ENCODE assay signal across 8 cellular contexts in the genomic region with DNA sequence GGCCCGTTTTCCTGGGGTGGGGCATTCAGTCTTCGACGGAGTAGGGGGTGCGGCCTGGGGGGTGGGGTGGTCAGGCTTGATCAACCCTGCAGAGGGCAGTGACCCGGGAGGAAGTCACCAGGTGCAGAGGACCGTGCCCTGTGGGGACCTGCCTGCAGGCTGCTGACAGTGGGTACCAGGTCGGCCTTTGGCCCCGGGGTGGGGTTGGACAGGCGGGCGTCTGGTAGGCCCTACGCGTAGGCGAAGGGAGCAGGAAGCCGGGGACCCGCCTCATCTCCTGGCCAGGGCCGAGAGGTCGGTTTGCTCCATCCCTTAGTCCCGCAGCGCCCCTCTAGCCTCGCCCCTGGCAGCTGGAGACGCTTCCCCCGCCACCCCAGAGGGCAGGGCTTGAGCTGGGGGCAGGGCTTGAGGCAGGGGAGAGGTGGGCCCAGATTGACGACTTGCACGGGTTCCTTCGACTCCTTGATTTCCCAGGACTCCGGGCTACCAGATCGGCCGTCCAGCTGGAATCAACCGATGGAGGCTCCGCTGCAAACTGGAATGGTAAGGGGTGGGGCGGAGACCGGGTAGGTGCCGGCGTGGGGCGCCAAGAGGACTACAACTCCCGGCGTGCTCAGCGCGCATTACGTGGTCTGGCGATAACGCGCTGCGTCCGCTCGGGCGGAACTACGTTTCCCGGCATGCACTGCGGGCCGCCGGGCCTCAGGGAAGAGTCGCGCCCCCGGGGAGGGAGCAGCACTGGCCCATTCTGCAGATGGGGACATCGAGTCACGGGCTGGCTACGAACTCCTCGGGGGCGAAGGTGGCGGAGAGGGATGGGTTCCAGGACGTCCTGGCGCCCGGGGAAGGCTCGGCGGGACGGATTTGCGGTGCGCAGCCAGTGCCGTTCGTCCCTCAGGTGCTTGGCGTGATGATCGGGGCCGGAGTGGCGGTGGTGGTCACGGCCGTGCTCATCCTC. TPM values are rescaled to one million over a fixed set of nuclear protein-coding genes. Genes with fewer than 3 reads are reported as not detected.
DNase-seq lines count a peak whose midpoint lies in the region; ATAC-seq and TF ChIP-seq lines count a peak whose summit lies in the region.

Gene PNPLA6, plus strand, starts transcription at position 683 of the 958 bp plus-strand sequence. Its CDS starts 72 bp downstream, at position 755.

- H3K9me3 Mint-ChIP-seq in HFFc6 = no peaks in the 10 kb centered on the region

- H3K27ac Mint-ChIP-seq in HFFc6 = peak within 1 kb of the TSS; percentile 97

- H3K4me1 Mint-ChIP-seq in HFFc6 (ENCODE audit: low read depth) = peaks cover 19% of the 10 kb centered on the region

- peaks cover 3% of the 10 kb centered on the region for H3K27me3 Mint-ChIP-seq in HFFc6 (ENCODE audit: insufficient read depth)

- ATAC-seq in SK-N-SH treated with all-trans-retinoic acid at 6 μM for 48 hours (peak; percentile 82), omental fat pad (ENCODE audit: low FRiP score) (peak; percentile 81)

- no peak for TF ChIP-seq CTCF in HFFc6 (IDR thresholded peaks at IDR 0.05)
- TF ChIP-seq CTCF in omental fat pad (IDR thresholded peaks at IDR 0.05) = no peak

- peak within 1 kb of the TSS; percentile 97 for H3K27ac ChIP-seq in temporal lobe (ENCODE audit: low read depth, low read length)

- peaks cover 15% of the 10 kb centered on the region for H3K36me3 Mint-ChIP-seq in HFFc6 (ENCODE audit: low read depth)

- H3K4me3 Mint-ChIP-seq in HFFc6 = peak within 1 kb of the TSS; percentile 98

- DNase-seq in GM04504 (ENCODE audit: low read depth) (peak; percentile 81), HFFc6 (peak; percentile 90), NCI-H1048 (lab: John Stamatoyannopoulos, UW) (peak; percentile 72), globus pallidus (ENCODE audit: low spot score) (peak; percentile 93), omental fat pad (ENCODE audit: low spot score) (peak; percentile 89)
- DNase-seq in activated naive CD4-positive, alpha-beta T cell treated with anti-CD3 and anti-CD28 coated beads, Interleukin-2, amount 50 U/mL, for 16 hours = peak; percentile 96

TF ChIP-seq in SK-N-SH treated with all-trans-retinoic acid at 6 μM for 48 hours, 23 proteins besides CTCF, POLR2A, EP300 and RAD21:
- 0 out of 2 replicates have a peak, but pooled peaks have one; percentile 50 for TF ChIP-seq ZNF565 (CRISPR knock-in tag; conservative IDR thresholded peaks at IDR 0.05; ENCODE audit: low read depth)
- TF ChIP-seq ZC3H10 (CRISPR knock-in tag; IDR thresholded peaks at IDR 0.05) = no peak
- TF ChIP-seq PATZ1 (CRISPR knock-in tag; IDR thresholded peaks at IDR 0.05; ENCODE audit: borderline replicate concordance) = no peak; the same call in 1 of the 2 replicates
- TF ChIP-seq CREB5 (CRISPR knock-in tag; IDR thresholded peaks at IDR 0.05; ENCODE audit: low read depth) = no peak
- no peak for TF ChIP-seq OSR1 (CRISPR knock-in tag; IDR thresholded peaks at IDR 0.05)
- peak; percentile 90 for TF ChIP-seq ZFP3 (CRISPR knock-in tag; IDR thresholded peaks at IDR 0.05)
- peak; percentile 50; the same call in 1 of the 2 replicates for TF ChIP-seq ZNF70 (CRISPR knock-in tag; IDR thresholded peaks at IDR 0.05)
- TF ChIP-seq RARB (CRISPR knock-in tag; IDR thresholded peaks at IDR 0.05) = no peak
- TF ChIP-seq GLIS3 (CRISPR knock-in tag; IDR thresholded peaks at IDR 0.05) = 0 out of 2 replicates have a peak, but pooled peaks have one; percentile 67
- TF ChIP-seq CSDC2 (CRISPR knock-in tag; IDR thresholded peaks at IDR 0.05) = 0 out of 2 replicates have a peak, but pooled peaks have one; percentile 80
- TF ChIP-seq ESRRG (CRISPR knock-in tag; IDR thresholded peaks at IDR 0.05) = no peak
- TF ChIP-seq, protein P1, sequence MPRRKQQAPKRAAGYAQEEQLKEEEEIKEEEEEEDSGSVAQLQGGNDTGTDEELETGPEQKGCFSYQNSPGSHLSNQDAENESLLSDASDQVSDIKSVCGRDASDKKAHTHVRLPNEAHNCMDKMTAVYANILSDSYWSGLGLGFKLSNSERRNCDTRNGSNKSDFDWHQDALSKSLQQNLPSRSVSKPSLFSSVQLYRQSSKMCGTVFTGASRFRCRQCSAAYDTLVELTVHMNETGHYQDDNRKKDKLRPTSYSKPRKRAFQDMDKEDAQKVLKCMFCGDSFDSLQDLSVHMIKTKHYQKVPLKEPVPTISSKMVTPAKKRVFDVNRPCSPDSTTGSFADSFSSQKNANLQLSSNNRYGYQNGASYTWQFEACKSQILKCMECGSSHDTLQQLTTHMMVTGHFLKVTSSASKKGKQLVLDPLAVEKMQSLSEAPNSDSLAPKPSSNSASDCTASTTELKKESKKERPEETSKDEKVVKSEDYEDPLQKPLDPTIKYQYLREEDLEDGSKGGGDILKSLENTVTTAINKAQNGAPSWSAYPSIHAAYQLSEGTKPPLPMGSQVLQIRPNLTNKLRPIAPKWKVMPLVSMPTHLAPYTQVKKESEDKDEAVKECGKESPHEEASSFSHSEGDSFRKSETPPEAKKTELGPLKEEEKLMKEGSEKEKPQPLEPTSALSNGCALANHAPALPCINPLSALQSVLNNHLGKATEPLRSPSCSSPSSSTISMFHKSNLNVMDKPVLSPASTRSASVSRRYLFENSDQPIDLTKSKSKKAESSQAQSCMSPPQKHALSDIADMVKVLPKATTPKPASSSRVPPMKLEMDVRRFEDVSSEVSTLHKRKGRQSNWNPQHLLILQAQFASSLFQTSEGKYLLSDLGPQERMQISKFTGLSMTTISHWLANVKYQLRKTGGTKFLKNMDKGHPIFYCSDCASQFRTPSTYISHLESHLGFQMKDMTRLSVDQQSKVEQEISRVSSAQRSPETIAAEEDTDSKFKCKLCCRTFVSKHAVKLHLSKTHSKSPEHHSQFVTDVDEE (CRISPR knock-in tag; IDR thresholded peaks at IDR 0.05) = peak; percentile 50
TF ChIP-seq in SK-N-SH treated with all-trans-retinoic acid at 6 μM for 48 hours: peak in this region for 6.

RNA-seq across cellular contexts. Expression of gene PNPLA6, which starts in this region (rescaled TPM):
- 100 to 1,000 TPM; 123 to 157 (median 138) TPM for total RNA-seq in HFFc6 (2021; fragmentation: NEBNext Ultra II Directional; extraction: Animal tissue kit (Norgen Biotek cat#: 25700))
- total RNA-seq in omental fat pad (10 to 100 TPM; 50.3 to 92.4 (median 64.6) TPM), temporal lobe (36.4 TPM)

Comparison
In these comparisons a context has a peak if more than half of its experiments do, and no peak if none do; other contexts are left out.
1. Peak in every context shown above with its lines: DNase-seq, ATAC-seq and H3K27ac ChIP-seq.